Comparison of ENCODE assay signal across 21 cellular contexts in the genomic region with DNA sequence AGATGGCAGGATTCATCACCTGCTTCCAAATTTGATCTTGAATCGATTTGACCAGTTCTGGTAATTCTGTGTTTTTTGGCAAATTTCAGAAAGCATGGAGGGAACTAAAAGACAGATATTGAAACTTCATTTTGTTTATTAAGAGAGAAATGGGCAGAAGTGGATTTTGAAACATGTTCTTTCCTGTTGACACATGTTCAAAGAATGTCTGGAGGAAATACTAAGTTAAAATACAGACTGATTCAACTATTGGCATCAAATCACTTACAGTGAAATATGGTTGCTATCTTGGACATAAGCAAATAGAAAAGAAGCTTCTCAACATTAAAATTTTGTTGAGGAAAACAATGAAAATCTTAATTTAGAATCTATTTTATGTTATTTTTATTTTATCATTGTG. TPM values are rescaled to one million over a fixed set of nuclear protein-coding genes. Genes with fewer than 3 reads are reported as not detected.
DNase-seq lines count a peak whose midpoint lies in the region; FAIRE-seq lines count a peak whose summit lies in the region.
"Had no signal": no experiment of that assay in that cellular context is flagged by ENCODE, and none has a peak within 500 bp of the region (broad histone marks: within the 10 kb centered on the region; RNA-seq: fewer than 3 reads in every experiment).

No MANE protein-coding gene starts in this region.

- DNase-seq in AG08395 (ENCODE audit: low spot score) (peak; percentile 26), HT1080 (ENCODE audit: low read depth) (peak; percentile 60), dedifferentiated amniotic fluid mesenchymal stem cell (ENCODE audit: extremely low spot score) (peak; percentile 59), iris pigment epithelial cell (ENCODE audit: low read depth) (peak; percentile 82), GM19239 (ENCODE audit: insufficient read length, low spot score) (no peak), midbrain (lab: John Stamatoyannopoulos, UW) (no peak), NCI-H1092 (lab: John Stamatoyannopoulos, UW) (no peak)
- DNase-seq in activated T-cell treated with anti-CD3 and anti-CD28 coated beads, Interleukin-2, amount 50 U/mL, for 48 hours: no peak
- DNase-seq: activated CD4-positive, alpha-beta T cell treated with anti-CD3 and anti-CD28 coated beads for 1 hour; C1 segment of cervical spinal cord; NCI-H2171; nucleus accumbens; right cardiac atrium had no signal

- no peak for FAIRE-seq in GM19239 (lab: Jason Lieb, UNC)
- FAIRE-seq: A549, D721Med had no signal

RNA-seq across cellular contexts. Expression of a gene that starts 19.3 kb away (rescaled TPM):
- not detected in 2 replicates for total RNA-seq in HT1080 (2014; rRNA removed; shearing (Covaris generic))
- not detected in 2 replicates for polyA plus RNA-seq in HT1080 (2015; cell fraction: cytosol; rRNA removed)
- not detected in 2 replicates for polyA plus RNA-seq in HT1080 (2015; cell fraction: nucleus; rRNA removed)
- total RNA-seq: ascending aorta, chondrocyte, temporal lobe had no signal
- polyA plus RNA-seq: A549 had no signal

RNA-seq across cellular contexts. Expression of a gene that starts 19.3 kb away (rescaled TPM):
- total RNA-seq in HT1080 (2014; rRNA removed; shearing (Covaris generic)): 27.1 and 27.7 TPM in 2 replicates
- 82.8 and 85.5 TPM in 2 replicates for polyA plus RNA-seq in HT1080 (2015; cell fraction: cytosol; rRNA removed)
- polyA plus RNA-seq in HT1080 (2015; cell fraction: nucleus; rRNA removed): 61.3 and 74.3 TPM in 2 replicates
- total RNA-seq: activated CD8-positive, alpha-beta memory T cell treated with anti-CD3 and anti-CD28 coated beads for 36 hours; ascending aorta; chondrocyte; left lobe of liver; vagina had no signal
- polyA plus RNA-seq: A549 had no signal

Comparison
In these comparisons a context has a peak if more than half of its experiments do, and no peak if none do; other contexts are left out.
1. DNase-seq: peak in AG08395 (single experiment), HT1080 (single experiment), dedifferentiated amniotic fluid mesenchymal stem cell (single experiment) and iris pigment epithelial cell (single experiment); none in GM19239 (single experiment), activated T-cell treated with anti-CD3 and anti-CD28 coated beads, Interleukin-2, amount 50 U/mL, for 48 hours (0 of 2), midbrain (single experiment) and NCI-H1092 (single experiment).